ENCODE assay signal across 10 cellular contexts in the genomic region with DNA sequence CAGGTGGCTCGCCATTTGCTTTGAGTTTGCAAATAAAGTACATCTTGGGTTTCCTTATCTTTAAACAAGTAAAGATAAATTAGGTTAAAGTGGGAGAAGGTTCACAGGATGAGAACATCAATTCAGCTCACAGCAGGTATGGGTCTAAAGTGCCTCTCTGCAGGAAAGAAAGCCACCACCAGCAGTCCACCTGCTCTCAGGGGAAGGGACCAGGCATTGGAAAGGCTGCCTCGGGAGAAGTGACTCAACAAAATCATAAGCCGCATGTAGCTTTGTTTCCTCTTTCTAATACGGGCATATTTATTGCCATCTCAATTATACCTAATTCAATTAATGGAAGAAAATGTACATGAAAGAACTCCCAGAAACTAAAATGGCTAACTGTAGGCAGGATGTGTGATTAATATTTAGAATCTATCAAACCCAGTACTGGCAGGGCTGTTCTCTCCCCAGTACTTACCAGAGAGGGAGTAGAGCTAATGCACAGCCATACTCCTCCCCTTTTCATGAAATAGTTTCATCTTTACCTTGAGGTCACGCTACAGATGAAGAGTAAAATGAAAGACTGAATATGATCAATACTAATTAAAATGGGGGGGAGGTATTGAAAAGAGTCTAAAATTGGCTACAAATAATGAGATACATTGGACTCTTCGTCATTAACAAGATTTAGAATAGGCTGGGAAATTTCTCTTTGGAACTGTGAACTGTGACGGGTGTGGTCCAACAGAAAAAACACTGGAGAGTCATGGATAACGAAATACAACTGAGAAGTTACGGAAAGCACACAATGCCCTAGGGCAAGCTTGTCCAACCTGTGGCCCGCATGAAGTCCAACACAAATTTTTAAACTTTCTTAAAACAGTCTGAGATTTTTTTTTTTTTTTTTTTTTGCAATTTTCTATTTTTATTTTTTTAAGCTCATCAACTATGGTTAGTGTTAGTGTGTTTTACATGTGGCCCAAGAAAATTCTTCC. TPM values are rescaled to one million over a fixed set of nuclear protein-coding genes. Genes with fewer than 3 reads are reported as not detected.
DNase-seq lines count a peak whose midpoint lies in the region; ATAC-seq and TF ChIP-seq lines count a peak whose summit lies in the region.
"Had no signal": no experiment of that assay in that cellular context is flagged by ENCODE, and none has a peak within 500 bp of the region (broad histone marks: within the 10 kb centered on the region; RNA-seq: fewer than 3 reads in every experiment).

No MANE protein-coding gene starts in this region.

- H3K36me3 ChIP-seq in CD8-positive, alpha-beta T cell (ENCODE audit: insufficient read depth, low read length) = peaks cover 22% of the 10 kb centered on the region

- no peak for DNase-seq in CD8-positive, alpha-beta T cell
- no peak for DNase-seq in activated naive CD8-positive, alpha-beta T cell treated with anti-CD3 and anti-CD28 coated beads, Interleukin-2, amount 50 U/mL, for 24 hours
- no peak for DNase-seq in osteocyte (ENCODE audit: extremely low spot score, unreplicated experiment)
- DNase-seq in activated effector memory CD4-positive, alpha-beta T cell treated with anti-CD3 and anti-CD28 coated beads, Interleukin-2, amount 50 U/mL, for 16 hours = no peak
- DNase-seq: body of pancreas; NCI-H1105 treated with DMSO at 0.1 percent for 48 hours; stimulated activated CD4-positive, alpha-beta T cell treated with anti-CD3 and anti-CD28 coated beads, Interleukin-12 subunit alpha, Interleukin-12 subunit beta, amount 100 ng/mL, for 4 hours had no signal

- H3K4me3 ChIP-seq in CD8-positive, alpha-beta T cell (ENCODE audit: low read depth, low read length) = no peak overlapping the region
- H3K4me3 ChIP-seq: body of pancreas had no signal

- H3K4me1 Mint-ChIP-seq in CD8-positive, alpha-beta T cell (ENCODE audit: low read depth) = peaks cover 86% of the 10 kb centered on the region
- peaks cover 43 to 66% (median 48%) of the 10 kb centered on the region in 3 donors for H3K4me1 Mint-ChIP-seq in IgD-negative memory B cell
- peaks cover 73% of the 10 kb centered on the region for H3K4me1 Mint-ChIP-seq in activated naive CD8-positive, alpha-beta T cell treated with anti-CD3 and anti-CD28 coated beads, Interleukin-2, amount 50 U/mL, for 24 hours
- peaks cover 68% of the 10 kb centered on the region for H3K4me1 Mint-ChIP-seq in osteocyte (ENCODE audit: unreplicated experiment)

- peaks cover 9% of the 10 kb centered on the region for H3K9me3 Mint-ChIP-seq in CD8-positive, alpha-beta T cell
- no peaks in the 10 kb centered on the region for H3K9me3 Mint-ChIP-seq in IgD-negative memory B cell
- H3K9me3 Mint-ChIP-seq in activated naive CD8-positive, alpha-beta T cell treated with anti-CD3 and anti-CD28 coated beads, Interleukin-2, amount 50 U/mL, for 24 hours = no peaks in the 10 kb centered on the region
- H3K9me3 Mint-ChIP-seq in osteocyte (ENCODE audit: unreplicated experiment) = no peaks in the 10 kb centered on the region

- peaks cover 78% of the 10 kb centered on the region for H3K36me3 Mint-ChIP-seq in CD8-positive, alpha-beta T cell
- peaks cover 18% of the 10 kb centered on the region for H3K36me3 Mint-ChIP-seq in IgD-negative memory B cell
- peaks cover 70% of the 10 kb centered on the region for H3K36me3 Mint-ChIP-seq in activated naive CD8-positive, alpha-beta T cell treated with anti-CD3 and anti-CD28 coated beads, Interleukin-2, amount 50 U/mL, for 24 hours (ENCODE audit: low read depth)
- peaks cover 48% of the 10 kb centered on the region for H3K36me3 Mint-ChIP-seq in osteocyte (ENCODE audit: unreplicated experiment)

- intact Hi-C loops in CD8-positive, alpha-beta T cell (cut with DNase I, micrococcal nuclease) = loop anchor here in 1 of 2 experiments (2.0 kb wide), 2 partner anchors 15 to 17 kb away; no protein-coding TSS in a partner anchor

- no peak for ATAC-seq in CD8-positive, alpha-beta T cell
- no peak for ATAC-seq in activated naive CD8-positive, alpha-beta T cell treated with anti-CD3 and anti-CD28 coated beads, Interleukin-2, amount 50 U/mL, for 24 hours
- ATAC-seq in GM21447 (IDR thresholded peaks at IDR 0.05; ENCODE audit: unreplicated experiment) = no peak
- ATAC-seq in GM19455 (IDR thresholded peaks at IDR 0.05; ENCODE audit: unreplicated experiment) = no peak
- ATAC-seq: body of pancreas had no signal

- no peaks in the 10 kb centered on the region for H3K9me3 ChIP-seq in CD8-positive, alpha-beta T cell (ENCODE audit: low read length)
- H3K9me3 ChIP-seq: body of pancreas had no signal

- H3K27ac ChIP-seq in CD8-positive, alpha-beta T cell (ENCODE audit: low read depth, low read length) = no peak overlapping the region
- H3K27ac ChIP-seq: body of pancreas had no signal

- peak overlapping the region; percentile 26 for H3K4me3 Mint-ChIP-seq in CD8-positive, alpha-beta T cell
- peak overlapping the region in 3 of 4 donors; percentile 4 to 74 (median 71) for H3K4me3 Mint-ChIP-seq in IgD-negative memory B cell
- H3K4me3 Mint-ChIP-seq in activated naive CD8-positive, alpha-beta T cell treated with anti-CD3 and anti-CD28 coated beads, Interleukin-2, amount 50 U/mL, for 24 hours = no peak overlapping the region
- no peak overlapping the region for H3K4me3 Mint-ChIP-seq in osteocyte (ENCODE audit: unreplicated experiment)

- peaks cover 56% of the 10 kb centered on the region for H3K4me1 ChIP-seq in CD8-positive, alpha-beta T cell (ENCODE audit: insufficient read depth, low read length)
- H3K4me1 ChIP-seq: body of pancreas had no signal

- POLR2A ChIA-PET in CD8-positive, alpha-beta T cell (lab: Charles Lee) = interaction anchor here (0.8 to 3.8 kb wide), 7 partner anchors 9 to 61 kb away, joined by 3 to 18 read pairs (median 4); no protein-coding TSS in a partner anchor

- no peaks in the 10 kb centered on the region for H3K27me3 ChIP-seq in CD8-positive, alpha-beta T cell (ENCODE audit: insufficient read depth, low read length)
- H3K27me3 ChIP-seq: body of pancreas had no signal

- peak overlapping the region; percentile 86 for H3K27ac Mint-ChIP-seq in CD8-positive, alpha-beta T cell
- H3K27ac Mint-ChIP-seq in IgD-negative memory B cell (peak overlapping the region; percentile 7 to 76 (median 68)), osteocyte (ENCODE audit: unreplicated experiment) (peak overlapping the region; percentile 46)
- peak overlapping the region; percentile 47 for H3K27ac Mint-ChIP-seq in activated naive CD8-positive, alpha-beta T cell treated with anti-CD3 and anti-CD28 coated beads, Interleukin-2, amount 50 U/mL, for 24 hours

- no peaks in the 10 kb centered on the region for H3K27me3 Mint-ChIP-seq in CD8-positive, alpha-beta T cell (ENCODE audit: low read depth)
- no peaks in the 10 kb centered on the region for H3K27me3 Mint-ChIP-seq in IgD-negative memory B cell
- no peaks in the 10 kb centered on the region for H3K27me3 Mint-ChIP-seq in activated naive CD8-positive, alpha-beta T cell treated with anti-CD3 and anti-CD28 coated beads, Interleukin-2, amount 50 U/mL, for 24 hours
- no peaks in the 10 kb centered on the region for H3K27me3 Mint-ChIP-seq in osteocyte (ENCODE audit: unreplicated experiment)

- no peak for TF ChIP-seq CTCF in CD8-positive, alpha-beta T cell (IDR thresholded peaks at IDR 0.05)
- TF ChIP-seq CTCF in osteocyte (IDR thresholded peaks at IDR 0.05) = no peak

- CTCF ChIA-PET in CD8-positive, alpha-beta T cell (lab: Charles Lee) = interaction anchor here (0.6 to 2.2 kb wide), 5 partner anchors 14 to 61 kb away, joined by 3 to 6 read pairs (median 3); no protein-coding TSS in a partner anchor

RNA-seq across cellular contexts. Expression of gene CDC42EP3, which starts 28.1 kb away (rescaled TPM):
- total RNA-seq in CD8-positive, alpha-beta T cell = 10 to 100 TPM; 27.4 to 28.1 TPM
- 68.3 TPM for polyA plus RNA-seq in IgD-negative memory B cell
- 40.9 and 46.2 TPM in 2 replicates for total RNA-seq in osteocyte

Comparison
In these comparisons a context has a peak if more than half of its experiments do, and no peak if none do; other contexts are left out.
1. H3K4me3 Mint-ChIP-seq: peak in CD8-positive, alpha-beta T cell (single experiment) and IgD-negative memory B cell (3 of 4); none in activated naive CD8-positive, alpha-beta T cell treated with anti-CD3 and anti-CD28 coated beads, Interleukin-2, amount 50 U/mL, for 24 hours (single experiment) and osteocyte (single experiment).
2. Peak in every context shown above with its lines, with median percentiles within 50 percentile points of each other: H3K27ac Mint-ChIP-seq.